In the genomic region with DNA sequence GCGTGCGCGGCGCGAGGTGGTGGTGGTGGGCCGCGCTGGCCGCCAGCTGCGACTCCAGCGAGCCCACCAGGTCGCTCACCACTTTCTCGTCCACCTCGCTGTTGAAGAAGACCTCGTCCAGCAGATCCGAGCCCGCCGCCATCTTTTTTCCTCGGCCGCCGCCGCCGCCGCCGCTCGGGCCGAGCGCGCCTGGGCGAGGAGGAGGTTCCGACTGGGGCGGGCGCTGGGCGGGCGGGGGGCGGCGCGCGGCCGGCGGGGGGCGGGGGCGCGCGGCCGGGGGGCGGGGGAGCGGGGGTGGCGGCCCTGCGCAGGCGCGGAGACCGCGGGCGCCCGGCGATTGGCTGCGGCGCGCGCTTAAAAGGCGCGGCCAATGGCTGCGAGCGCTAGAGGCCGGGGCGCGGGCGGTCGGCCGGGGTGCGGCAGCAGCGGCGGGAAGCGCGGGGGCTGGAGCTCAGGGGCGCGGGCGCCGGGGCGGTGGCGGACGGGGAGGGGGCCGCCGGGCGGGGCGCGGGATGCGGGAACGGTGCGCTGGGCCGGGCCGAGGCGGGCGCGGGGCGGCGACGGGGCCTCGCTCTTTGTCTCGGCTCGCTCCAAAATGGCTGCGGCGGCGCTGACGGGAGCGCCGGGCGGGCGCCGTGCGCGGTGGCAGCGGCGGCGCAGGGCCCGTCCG, we compare ENCODE assay signal across 8 cellular contexts. TPM values are rescaled to one million over a fixed set of nuclear protein-coding genes. Genes with fewer than 3 reads are reported as not detected.
DNase-seq lines count a peak whose midpoint lies in the region; ATAC-seq and TF ChIP-seq lines count a peak whose summit lies in the region.

A gene with protein sequence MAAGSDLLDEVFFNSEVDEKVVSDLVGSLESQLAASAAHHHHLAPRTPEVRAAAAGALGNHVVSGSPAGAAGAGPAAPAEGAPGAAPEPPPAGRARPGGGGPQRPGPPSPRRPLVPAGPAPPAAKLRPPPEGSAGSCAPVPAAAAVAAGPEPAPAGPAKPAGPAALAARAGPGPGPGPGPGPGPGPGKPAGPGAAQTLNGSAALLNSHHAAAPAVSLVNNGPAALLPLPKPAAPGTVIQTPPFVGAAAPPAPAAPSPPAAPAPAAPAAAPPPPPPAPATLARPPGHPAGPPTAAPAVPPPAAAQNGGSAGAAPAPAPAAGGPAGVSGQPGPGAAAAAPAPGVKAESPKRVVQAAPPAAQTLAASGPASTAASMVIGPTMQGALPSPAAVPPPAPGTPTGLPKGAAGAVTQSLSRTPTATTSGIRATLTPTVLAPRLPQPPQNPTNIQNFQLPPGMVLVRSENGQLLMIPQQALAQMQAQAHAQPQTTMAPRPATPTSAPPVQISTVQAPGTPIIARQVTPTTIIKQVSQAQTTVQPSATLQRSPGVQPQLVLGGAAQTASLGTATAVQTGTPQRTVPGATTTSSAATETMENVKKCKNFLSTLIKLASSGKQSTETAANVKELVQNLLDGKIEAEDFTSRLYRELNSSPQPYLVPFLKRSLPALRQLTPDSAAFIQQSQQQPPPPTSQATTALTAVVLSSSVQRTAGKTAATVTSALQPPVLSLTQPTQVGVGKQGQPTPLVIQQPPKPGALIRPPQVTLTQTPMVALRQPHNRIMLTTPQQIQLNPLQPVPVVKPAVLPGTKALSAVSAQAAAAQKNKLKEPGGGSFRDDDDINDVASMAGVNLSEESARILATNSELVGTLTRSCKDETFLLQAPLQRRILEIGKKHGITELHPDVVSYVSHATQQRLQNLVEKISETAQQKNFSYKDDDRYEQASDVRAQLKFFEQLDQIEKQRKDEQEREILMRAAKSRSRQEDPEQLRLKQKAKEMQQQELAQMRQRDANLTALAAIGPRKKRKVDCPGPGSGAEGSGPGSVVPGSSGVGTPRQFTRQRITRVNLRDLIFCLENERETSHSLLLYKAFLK (minus strand): TSS at position 213 of the 670 bp plus-strand sequence. CDS start 71 bp downstream, at position 142.

- intact Hi-C loops in dendritic cell treated with granulocyte-macrophage colony-stimulating factor and Interleukin-4, amounts not matched to agents 40 ng/mL and 50 ng/mL, for 4 days (cut with micrococcal nuclease): loop anchor here (1.0 to 10.0 kb wide), 3 partner anchors 51 to 71 kb away; a partner anchor contains a TSS

- peaks cover 51% of the 10 kb centered on the region for H3K4me1 Mint-ChIP-seq in dendritic cell treated with granulocyte-macrophage colony-stimulating factor and Interleukin-4, amounts not matched to agents 40 ng/mL and 50 ng/mL, for 4 days (ENCODE audit: low read depth)

- H3K9me3 Mint-ChIP-seq in dendritic cell treated with granulocyte-macrophage colony-stimulating factor and Interleukin-4, amounts not matched to agents 40 ng/mL and 50 ng/mL, for 4 days: no peaks in the 10 kb centered on the region

- H3K36me3 Mint-ChIP-seq in dendritic cell treated with granulocyte-macrophage colony-stimulating factor and Interleukin-4, amounts not matched to agents 40 ng/mL and 50 ng/mL, for 4 days (ENCODE audit: low read depth): peaks cover 20% of the 10 kb centered on the region

- H3K27me3 ChIP-seq in liver (ENCODE audit: control insufficient read depth in 4 of 4, insufficient read depth in 4 of 4, low read length in 3 of 4): no peaks in the 10 kb centered on the region

- H3K4me3 Mint-ChIP-seq in dendritic cell treated with granulocyte-macrophage colony-stimulating factor and Interleukin-4, amounts not matched to agents 40 ng/mL and 50 ng/mL, for 4 days: peak within 1 kb of the TSS; percentile 82

- H3K4me3 ChIP-seq in AG10803 (ENCODE audit: low read length) (peak within 1 kb of the TSS; percentile 63), liver (ENCODE audit: low read depth in 1 of 3, low read length in 3 of 3) (peak within 1 kb of the TSS; percentile 69 to 86 (median 73))

- peaks cover 11 to 28% (median 20%) of the 10 kb centered on the region in 4 donors for H3K4me1 ChIP-seq in liver (ENCODE audit: control insufficient read depth in 4 of 4, insufficient read depth in 4 of 4, low read length in 3 of 4)

- WGBS in liver: 1% methylated on average over 117 of the region's 117 CpGs

- H3K9me3 ChIP-seq in liver (ENCODE audit: control insufficient read depth in 4 of 4, low read length in 3 of 4): no peaks in the 10 kb centered on the region

- DNase-seq in AG10803 (ENCODE audit: low read depth) (peak; percentile 63), NCI-H510A (lab: John Stamatoyannopoulos, UW) (peak; percentile 79)
- peak; percentile 74 for DNase-seq in activated CD4-positive, alpha-beta T cell treated with anti-CD3 and anti-CD28 coated beads, Interleukin-2, amount 50 U/mL, for 1 hour
- DNase-seq in stimulated activated CD4-positive, alpha-beta T cell treated with anti-CD3 and anti-CD28 coated beads, Interleukin-4, amount 100 ng/mL, for 24 hours: peak; percentile 76

- TF ChIP-seq RAD21 in liver (IDR thresholded peaks at IDR 0.05): no peak

- peaks cover 0 to 4% (median 0%) of the 10 kb centered on the region in 4 donors for H3K36me3 ChIP-seq in liver (ENCODE audit: control insufficient read depth in 4 of 4, insufficient read depth in 3 of 4, low read depth in 1 of 4, low read length in 3 of 4)

- peak; percentile 68 for ATAC-seq in GM19023 (IDR thresholded peaks at IDR 0.05; ENCODE audit: unreplicated experiment)
- ATAC-seq in HG03175 (IDR thresholded peaks at IDR 0.05; ENCODE audit: unreplicated experiment): peak; percentile 70

- peaks cover 21% of the 10 kb centered on the region for H3K27me3 Mint-ChIP-seq in dendritic cell treated with granulocyte-macrophage colony-stimulating factor and Interleukin-4, amounts not matched to agents 40 ng/mL and 50 ng/mL, for 4 days

- peak within 1 kb of the TSS; percentile 64 to 71 for H3K9ac ChIP-seq in liver (ENCODE audit: low read depth in 1 of 2, low read length in 2 of 2)

- H3K27ac Mint-ChIP-seq in dendritic cell treated with granulocyte-macrophage colony-stimulating factor and Interleukin-4, amounts not matched to agents 40 ng/mL and 50 ng/mL, for 4 days: peak within 1 kb of the TSS; percentile 87

- TF ChIP-seq CTCF in AG10803 (conservative IDR thresholded peaks at IDR 0.05; ENCODE audit: low read length) (no peak), liver (IDR thresholded peaks at IDR 0.05; ENCODE audit: low read depth, low read length, missing input control) (no peak)

- peak within 1 kb of the TSS; percentile 22 to 75 for H3K27ac ChIP-seq in liver (ENCODE audit: low read depth in 1 of 2, low read length in 2 of 2)

TF ChIP-seq in liver, 16 proteins besides CTCF, POLR2A, EP300 and RAD21:
- no peak for TF ChIP-seq EGR1 (IDR thresholded peaks at IDR 0.05; ENCODE audit: low read depth in 2 of 2)
- TF ChIP-seq TAF1 (conservative IDR thresholded peaks at IDR 0.05): no peak
- peak; percentile 89 for TF ChIP-seq YY1 (IDR thresholded peaks at IDR 0.05)

RNA-seq across cellular contexts. Expression of the gene that starts here (rescaled TPM):
- 10 to 100 TPM in 1 of 2 donors, 1 to 10 TPM in 1; 7.3 to 11.8 TPM for total RNA-seq in liver
- 1 to 10 TPM; 2.0 to 3.8 TPM for polyA plus RNA-seq in liver

Comparison
In these comparisons a context has a peak if more than half of its experiments do, and no peak if none do; other contexts are left out.
1. Peak in every context shown above with its lines: DNase-seq, ATAC-seq, H3K4me3 ChIP-seq and H3K27ac ChIP-seq.